1 cellular context compared by ENCODE assay signal in genomic region chr6:20217900-20218299, GRCh38.
TF ChIP-seq lines count a peak whose summit lies in the region.

No MANE protein-coding gene starts in this region.

TF ChIP-seq in WTC11, 78 proteins besides CTCF, POLR2A, EP300 and RAD21 (continued from another document):
- no peak for TF ChIP-seq ZNF281 (CRISPR knock-in tag; IDR thresholded peaks at IDR 0.05)
